ENCODE assay signal across 8 cellular contexts in genomic region chr13:25574437-25575426, GRCh38.
DNase-seq lines count a peak whose midpoint lies in the region; ATAC-seq and TF ChIP-seq lines count a peak whose summit lies in the region.

No MANE protein-coding gene starts in this region.

- DNase-seq in DMS153 (lab: John Stamatoyannopoulos, UW) (peak; percentile 90), HCEC 1CT (peak; percentile 35), NCI-H146 treated with DMSO at 0.1 percent for 48 hours (lab: John Stamatoyannopoulos, UW; ENCODE audit: unreplicated experiment) (peak; percentile 76), SW 1271 (lab: John Stamatoyannopoulos, UW) (peak; percentile 44 to 82), adipocyte (ENCODE audit: low read depth) (peak; percentile 96), left cardiac atrium (peak; percentile 77), retinal pigment epithelial cell (ENCODE audit: low read depth) (peak; percentile 42)

- no peaks in the 10 kb centered on the region for H3K4me1 ChIP-seq in adipocyte (ENCODE audit: control insufficient read depth, insufficient read depth, low read length)

- intact Hi-C loops in left cardiac atrium (cut with DNase I): loop anchor here (2.0 to 5.0 kb wide), 2 partner anchors 488 kb away; no protein-coding TSS in a partner anchor

- no peaks in the 10 kb centered on the region for H3K9me3 ChIP-seq in adipocyte (ENCODE audit: control insufficient read depth, low read length)

- no peak overlapping the region for H3K9ac ChIP-seq in adipocyte (ENCODE audit: low read length)

- ATAC-seq in left cardiac atrium: peak; percentile 87 to 93
- ATAC-seq in HG02840 (IDR thresholded peaks at IDR 0.05; ENCODE audit: low FRiP score, unreplicated experiment): no peak

- peaks cover 44% of the 10 kb centered on the region for H3K27me3 ChIP-seq in adipocyte (replicated peaks; ENCODE audit: control insufficient read depth, insufficient read depth, low read length)

- TF ChIP-seq CTCF in retinal pigment epithelial cell (conservative IDR thresholded peaks at IDR 0.05; ENCODE audit: low read depth, low read length): peak; percentile 92

- H3K4me3 ChIP-seq in adipocyte (ENCODE audit: low read length): no peak overlapping the region
- no peak overlapping the region for H3K4me3 ChIP-seq in retinal pigment epithelial cell (ENCODE audit: low read length)

- no peaks in the 10 kb centered on the region for H3K36me3 ChIP-seq in adipocyte (ENCODE audit: control insufficient read depth, insufficient read depth, low read length, severe bottlenecking)

Comparison
In these comparisons a context has a peak if more than half of its experiments do, and no peak if none do; other contexts are left out.
1. DNase-seq: peak in every context shown above with its lines; median percentile 96 in adipocyte; 90 in DMS153; 77 in left cardiac atrium; 76 in NCI-H146 treated with DMSO at 0.1 percent for 48 hours; 63 in SW 1271; 42 in retinal pigment epithelial cell; 35 in HCEC 1CT.